8 cellular contexts compared by ENCODE assay signal in the genomic region with DNA sequence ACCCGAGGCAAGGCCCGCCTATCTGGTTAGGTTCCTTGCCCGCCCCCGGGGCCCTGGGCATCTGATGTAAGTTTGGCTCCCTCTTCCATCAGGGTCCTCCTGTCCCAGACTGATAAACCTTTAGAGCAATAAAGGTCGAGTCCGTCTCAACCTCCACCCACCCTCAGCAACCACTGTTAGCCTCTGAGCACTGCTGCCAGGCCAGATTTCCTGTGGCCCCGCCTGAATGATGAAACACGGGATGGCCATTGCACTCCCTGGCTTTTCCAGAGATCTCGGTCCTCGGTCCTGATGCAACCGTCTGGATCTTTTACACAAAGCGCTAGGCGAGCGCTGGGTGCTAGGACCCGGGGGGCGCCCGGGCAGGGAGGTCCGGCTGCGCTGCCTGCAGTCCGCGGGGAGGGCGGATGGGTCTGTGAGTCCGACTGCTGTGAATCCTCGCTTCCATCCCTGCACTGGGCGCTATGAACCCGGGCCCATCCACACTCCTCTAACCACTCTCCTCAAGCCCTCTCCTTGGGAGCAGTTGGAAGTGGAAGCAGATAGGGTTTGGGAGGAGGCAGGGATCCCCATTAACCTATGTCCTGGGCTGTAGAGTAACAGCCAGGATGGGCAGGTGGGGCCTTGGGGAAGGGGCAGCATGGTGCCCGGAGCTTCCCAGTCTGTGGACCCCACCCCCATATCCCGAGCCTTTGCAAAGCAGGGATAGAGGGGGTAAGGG. TPM values are rescaled to one million over a fixed set of nuclear protein-coding genes. Genes with fewer than 3 reads are reported as not detected.
DNase-seq lines count a peak whose midpoint lies in the region; ATAC-seq and TF ChIP-seq lines count a peak whose summit lies in the region.

No MANE protein-coding gene starts in this region.

- H3K4me1 Mint-ChIP-seq in activated T-cell treated with anti-CD3 and anti-CD28 coated beads, Interleukin-2, amount 50 U/mL, for 4 hours (ENCODE audit: low read depth), result peaks cover 38% of the 10 kb centered on the region

- peaks cover 25% of the 10 kb centered on the region for H3K36me3 Mint-ChIP-seq in activated T-cell treated with anti-CD3 and anti-CD28 coated beads, Interleukin-2, amount 50 U/mL, for 4 hours (ENCODE audit: insufficient read depth)

- H3K9me3 ChIP-seq in fibroblast of lung (ENCODE audit: control insufficient read depth, insufficient read depth, low read depth, low read length) (no peaks in the 10 kb centered on the region), mucosa of stomach (ENCODE audit: control insufficient read depth, low read length) (no peaks in the 10 kb centered on the region), upper lobe of right lung (no peaks in the 10 kb centered on the region)

- H3K27me3 ChIP-seq in fibroblast of lung (ENCODE audit: control insufficient read depth, insufficient read depth, low read length), result no peaks in the 10 kb centered on the region
- H3K27me3 ChIP-seq in mucosa of stomach (ENCODE audit: control insufficient read depth, insufficient read depth, low read length), result no peaks in the 10 kb centered on the region
- H3K27me3 ChIP-seq in upper lobe of right lung, result no peaks in the 10 kb centered on the region

- H4K20me1 ChIP-seq in fibroblast of lung (ENCODE audit: control insufficient read depth, extremely low read depth, insufficient read depth, low read length), result no peaks in the 10 kb centered on the region

- H3K27me3 Mint-ChIP-seq in activated T-cell treated with anti-CD3 and anti-CD28 coated beads, Interleukin-2, amount 50 U/mL, for 4 hours (ENCODE audit: low read depth), result no peaks in the 10 kb centered on the region

- H3K4me1 ChIP-seq in fibroblast of lung (ENCODE audit: control insufficient read depth, extremely low read depth, insufficient read depth, low read length) (peaks cover 11% of the 10 kb centered on the region), mucosa of stomach (ENCODE audit: control insufficient read depth, insufficient read depth, low read length) (peaks cover 31% of the 10 kb centered on the region), upper lobe of right lung (peaks cover 28% of the 10 kb centered on the region)

- H3K4me2 ChIP-seq in fibroblast of lung (ENCODE audit: extremely low read depth, insufficient read depth, low read length), result peak overlapping the region; percentile 97

- H3K4me3 Mint-ChIP-seq in activated T-cell treated with anti-CD3 and anti-CD28 coated beads, Interleukin-2, amount 50 U/mL, for 4 hours, result peak overlapping the region; percentile 98

- DNase-seq in A172 (ENCODE audit: low spot score) (peak; percentile 82), GF-D8 (lab: John Stamatoyannopoulos, UW) (peak; percentile 40), NCI-H446 treated with DMSO at 0.1 percent for 48 hours (lab: John Stamatoyannopoulos, UW) (peak; percentile 37), fibroblast of lung (ENCODE audit: low read depth in 2 of 2) (peak; percentile 92 to 99), upper lobe of right lung (peak; percentile 93)
- DNase-seq in activated T-cell treated with anti-CD3 and anti-CD28 coated beads, Interleukin-2, amount 50 U/mL, for 4 hours, result peak; percentile 17

- no peak for TF ChIP-seq CTCF in fibroblast of lung (conservative IDR thresholded peaks at IDR 0.05 in 1 of 2, IDR thresholded peaks at IDR 0.05 in 1 of 2; ENCODE audit: low read depth in 1 of 2, low read length in 2 of 2)
- no peak for TF ChIP-seq CTCF in upper lobe of right lung (IDR thresholded peaks at IDR 0.05)

- intact Hi-C loops in upper lobe of right lung (cut with DNase I), result no loop called here

- H3K79me2 ChIP-seq in fibroblast of lung (ENCODE audit: control insufficient read depth, insufficient read depth, low read length), result peaks cover 20% of the 10 kb centered on the region

- H3K27ac ChIP-seq in fibroblast of lung (ENCODE audit: insufficient read depth, low read length) (peak overlapping the region; percentile 85), upper lobe of right lung (peak overlapping the region; percentile 94)

- peaks cover 10% of the 10 kb centered on the region for H3K36me3 ChIP-seq in fibroblast of lung (ENCODE audit: control insufficient read depth, insufficient read depth, low read length)
- H3K36me3 ChIP-seq in mucosa of stomach (ENCODE audit: control insufficient read depth, insufficient read depth, low read length), result peaks cover 10% of the 10 kb centered on the region
- H3K36me3 ChIP-seq in upper lobe of right lung, result peaks cover 20% of the 10 kb centered on the region

- H3K9ac ChIP-seq in fibroblast of lung (ENCODE audit: insufficient read depth, low read length) (peak overlapping the region; percentile 84), mucosa of stomach (ENCODE audit: low read length) (peak overlapping the region; percentile 95)

- H3K9me3 Mint-ChIP-seq in activated T-cell treated with anti-CD3 and anti-CD28 coated beads, Interleukin-2, amount 50 U/mL, for 4 hours, result no peaks in the 10 kb centered on the region

- peak overlapping the region; percentile 44 for H2AFZ ChIP-seq in fibroblast of lung (ENCODE audit: low read length)

- peak overlapping the region; percentile 60 to 83 (median 74) for H3K4me3 ChIP-seq in fibroblast of lung (replicated peaks in 1 of 4; ENCODE audit: control extremely low read depth in 1 of 4, insufficient read depth in 1 of 4, low read depth in 3 of 4, low read length in 4 of 4)
- H3K4me3 ChIP-seq in mucosa of stomach (ENCODE audit: low read length), result peak overlapping the region; percentile 96
- peak overlapping the region; percentile 95 for H3K4me3 ChIP-seq in upper lobe of right lung

- peak; percentile 0 for ATAC-seq in HG02870 (IDR thresholded peaks at IDR 0.05; ENCODE audit: unreplicated experiment)
- no peak for ATAC-seq in activated T-cell treated with anti-CD3 and anti-CD28 coated beads, Interleukin-2, amount 50 U/mL, for 4 hours
- peak; percentile 70 for ATAC-seq in upper lobe of right lung

RNA-seq across cellular contexts. Expression of a gene that starts 0.9 kb away (rescaled TPM):
- total RNA-seq in A172 (2014; rRNA removed; shearing (Covaris generic)), result 7.8 and 14.6 TPM in 2 replicates
- total RNA-seq in activated T-cell treated with anti-CD3 and anti-CD28 coated beads, Interleukin-2, amount 50 U/mL, for 4 hours, result 100 to 1,000 TPM; 240 to 268 (median 263) TPM
- 662 and 712 TPM in 2 replicates for total RNA-seq in fibroblast of lung
- 26.3 and 51.3 TPM in 2 replicates for polyA plus RNA-seq in fibroblast of lung
- 41.9 and 71.5 TPM in 2 replicates for polyA plus RNA-seq in fibroblast of lung (2012)
- polyA minus RNA-seq in fibroblast of lung (ENCODE audit: low replicate concordance), result 16.6 and 31.2 TPM in 2 replicates
- total RNA-seq in upper lobe of right lung, result 200 TPM

RNA-seq across cellular contexts. Expression of a gene that starts 56.8 kb away (rescaled TPM):
- 30.0 and 39.5 TPM in 2 replicates for total RNA-seq in A172 (2014; rRNA removed; shearing (Covaris generic))
- total RNA-seq in activated T-cell treated with anti-CD3 and anti-CD28 coated beads, Interleukin-2, amount 50 U/mL, for 4 hours, result 10 to 100 TPM; 33.8 to 37.0 (median 34.3) TPM
- 35.2 and 42.1 TPM in 2 replicates for total RNA-seq in fibroblast of lung
- 36.1 and 40.2 TPM in 2 replicates for polyA plus RNA-seq in fibroblast of lung
- polyA plus RNA-seq in fibroblast of lung (2012), result 26.2 and 26.4 TPM in 2 replicates
- 6.5 and 16.8 TPM in 2 replicates for polyA minus RNA-seq in fibroblast of lung (ENCODE audit: low replicate concordance)
- 27.4 TPM for total RNA-seq in upper lobe of right lung

RNA-seq across cellular contexts. Expression of a gene that starts 57.0 kb away (rescaled TPM):
- 69.5 and 78.1 TPM in 2 replicates for total RNA-seq in A172 (2014; rRNA removed; shearing (Covaris generic))
- 10 to 100 TPM; 83.5 to 86.9 (median 84.3) TPM for total RNA-seq in activated T-cell treated with anti-CD3 and anti-CD28 coated beads, Interleukin-2, amount 50 U/mL, for 4 hours
- 47.2 and 54.2 TPM in 2 replicates for total RNA-seq in fibroblast of lung
- 46.0 and 73.6 TPM in 2 replicates for polyA plus RNA-seq in fibroblast of lung
- polyA plus RNA-seq in fibroblast of lung (2012), result 33.9 and 52.9 TPM in 2 replicates
- 6.3 and 11.0 TPM in 2 replicates for polyA minus RNA-seq in fibroblast of lung (ENCODE audit: low replicate concordance)
- total RNA-seq in upper lobe of right lung, result 118 TPM

Comparison
In these comparisons a context has a peak if more than half of its experiments do, and no peak if none do; other contexts are left out.
1. DNase-seq: peak in every context shown above with its lines; median percentile 96 in fibroblast of lung; 93 in upper lobe of right lung; 82 in A172; 40 in GF-D8; 37 in NCI-H446 treated with DMSO at 0.1 percent for 48 hours; 17 in activated T-cell treated with anti-CD3 and anti-CD28 coated beads, Interleukin-2, amount 50 U/mL, for 4 hours.
2. ATAC-seq: peak in HG02870 (single experiment) and upper lobe of right lung (single experiment); none in activated T-cell treated with anti-CD3 and anti-CD28 coated beads, Interleukin-2, amount 50 U/mL, for 4 hours (0 of 2).
3. RNA of a gene that starts 0.9 kb away (total RNA-seq): 662 to 712 TPM in fibroblast of lung, 240 to 268 TPM in activated T-cell treated with anti-CD3 and anti-CD28 coated beads, Interleukin-2, amount 50 U/mL, for 4 hours and 200 TPM in upper lobe of right lung (single experiment); 7.8 to 14.6 TPM in A172; every median in the first group is over 10 times any median in the second.
4. Peak in every context shown above with its lines, with median percentiles within 50 percentile points of each other: H3K4me3 ChIP-seq.